In genomic region chr14:59537476-59537875, GRCh38 we compare ENCODE assay signal across 25 cellular contexts.
DNase-seq lines count a peak whose midpoint lies in the region; ATAC-seq, FAIRE-seq and TF ChIP-seq lines count a peak whose summit lies in the region.
"Had no signal": no experiment of that assay in that cellular context is flagged by ENCODE, and none has a peak within 500 bp of the region (broad histone marks: within the 10 kb centered on the region; RNA-seq: fewer than 3 reads in every experiment).

No MANE protein-coding gene starts in this region.

- POLR2A ChIA-PET in HEK293 (lab: Yijun Ruan, JAX) = no interaction called here

- no peaks in the 10 kb centered on the region for H3K9me3 ChIP-seq in HEK293 (ENCODE audit: control insufficient read depth, insufficient read depth, low read depth, low read length)
- H3K9me3 ChIP-seq: BE2C, BLaER1 had no signal

- DNase-seq in cerebellar cortex (ENCODE audit: low spot score) (peak; percentile 74), urothelium cell line (ENCODE audit: low spot score) (no peak), superior temporal gyrus (ENCODE audit: extremely low spot score) (no peak)
- DNase-seq: 8988T; ACHN; BE2C; CD4-positive, alpha-beta memory T cell; CD4-positive, CD25-positive, alpha-beta regulatory T cell; CD8-positive, alpha-beta memory T cell; COR-L47; DMS 273 treated with DMSO at 0.1 percent for 48 hours; DMS153; DMS53; DMS79; DND-41; EL; GF-D8 had no signal

- H3K27ac ChIP-seq in HEK293 (ENCODE audit: extremely low read depth, low read depth, low read length) = no peak overlapping the region
- H3K27ac ChIP-seq: BLaER1 had no signal

- CTCF ChIA-PET in HEK293 (lab: Yijun Ruan, JAX) = interaction anchor here (0.8 to 1.5 kb wide), 2 partner anchors 25 to 30 kb away, joined by 4 read pairs; no protein-coding TSS in a partner anchor

- FAIRE-seq in urothelium cell line (lab: Jason Lieb, UNC) = peak; percentile 75
- FAIRE-seq: A204.1, G401.6, GM12891, GM19239 had no signal

- no peak overlapping the region for H3K4me3 ChIP-seq in HEK293 (ENCODE audit: low read depth, low read length)
- H3K4me3 ChIP-seq: BLaER1 had no signal

- no peaks in the 10 kb centered on the region; a peak in 1 of 3 replicates for H3K36me3 ChIP-seq in HEK293 (ENCODE audit: control insufficient read depth in 2 of 2, insufficient read depth in 1 of 2, low read length in 2 of 2)
- H3K36me3 ChIP-seq: BE2C, BLaER1 had no signal

- peaks cover 12% of the 10 kb centered on the region for H3K4me1 ChIP-seq in HEK293 (ENCODE audit: control insufficient read depth, insufficient read depth, low read length)
- H3K4me1 ChIP-seq: BE2C, BLaER1 had no signal

- no peak for TF ChIP-seq CTCF in HEK293 (tag by site-specific recombination; IDR thresholded peaks at IDR 0.05)

- ATAC-seq in GM19452 (IDR thresholded peaks at IDR 0.05; ENCODE audit: unreplicated experiment) = no peak
- no peak for ATAC-seq in HG02884 (IDR thresholded peaks at IDR 0.05; ENCODE audit: unreplicated experiment)

TF ChIP-seq in HEK293, 187 proteins besides CTCF, POLR2A, EP300 and RAD21:
- TF ChIP-seq ZNF341 (tag by site-specific recombination; IDR thresholded peaks at IDR 0.05; ENCODE audit: low read depth) (peak; percentile 27; the same call in 1 of the 2 replicates), ZNF610 (tag by site-specific recombination; IDR thresholded peaks at IDR 0.05; ENCODE audit: borderline replicate concordance) (no peak), ZSCAN5A (tag by site-specific recombination; IDR thresholded peaks at IDR 0.05) (no peak)
